8 cellular contexts compared by ENCODE assay signal in the genomic region with DNA sequence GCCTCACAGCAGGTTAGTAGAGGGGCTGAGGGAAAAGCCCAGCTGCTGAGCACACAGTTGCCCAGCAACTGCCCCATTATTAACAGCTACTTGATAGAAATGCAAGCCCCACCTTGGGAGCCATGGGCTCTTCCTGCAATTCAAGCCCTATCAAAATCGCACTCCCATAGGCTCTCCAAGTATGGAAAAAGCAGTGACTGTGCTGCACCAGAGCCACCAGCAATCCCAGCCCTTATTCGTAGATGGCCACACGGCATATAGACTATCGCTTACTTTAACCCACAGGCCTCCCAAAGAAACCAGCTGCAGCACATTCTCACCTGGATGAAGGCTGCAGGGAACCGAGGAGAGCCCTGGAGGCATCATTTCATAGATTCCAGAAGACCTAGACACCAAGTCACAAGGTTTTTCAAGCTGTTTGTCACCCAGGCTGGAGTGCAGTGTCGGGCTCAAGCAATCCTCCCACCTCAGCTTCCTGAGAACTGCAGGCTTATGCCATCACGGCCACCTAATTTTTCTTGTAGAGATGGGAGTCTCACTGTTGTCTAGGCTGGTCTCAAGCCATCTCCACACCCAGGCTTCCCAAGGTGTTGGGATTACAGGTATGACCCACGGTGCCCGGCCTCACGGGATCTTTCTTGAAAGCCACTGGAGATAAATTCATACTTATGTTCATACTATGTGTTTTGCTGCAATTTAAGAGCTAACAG. TPM values are rescaled to one million over a fixed set of nuclear protein-coding genes. Genes with fewer than 3 reads are reported as not detected.
A peak's percentile ranks its signal among the peaks of the same experiment; 100 is the strongest.
DNase-seq lines count a peak whose midpoint lies in the region; ATAC-seq and TF ChIP-seq lines count a peak whose summit lies in the region.

No MANE protein-coding gene starts in this region.

- H3K27ac ChIP-seq in CD4-positive, alpha-beta T cell (ENCODE audit: low read depth, low read length), result no peak overlapping the region
- H3K27ac ChIP-seq in HL-60 (replicated peaks) (peak overlapping the region; percentile 7), tibial nerve (peak overlapping the region in 1 of 4 donors; percentile 40)

- DNase-seq in CD4-positive, alpha-beta T cell, result peak in 1 of 10 experiments; percentile 24
- peak; percentile 22 to 28 for DNase-seq in HL-60 (ENCODE audit: low read depth in 1 of 2, low spot score in 1 of 2)
- no peak for DNase-seq in activated CD8-positive, alpha-beta T cell treated with anti-CD3 and anti-CD28 coated beads, Interleukin-2, amount 10 ng/mL, durations not matched to agents 7 days and 5 days
- peak; percentile 4 for DNase-seq in kidney glomerular epithelial cell (lab: John Stamatoyannopoulos, UW)
- no peak for DNase-seq in tibial nerve (ENCODE audit: low spot score in 2 of 2)
- no peak for DNase-seq in SIG-M5 treated with dmso at 0.1 percent for 504 hours (lab: John Stamatoyannopoulos, UW; ENCODE audit: unreplicated experiment)
- no peak for DNase-seq in hypothalamus (lab: John Stamatoyannopoulos, UW)

- CTCF ChIA-PET in CD4-positive, alpha-beta T cell (lab: Charles Lee), result interaction anchor here (0.7 to 1.5 kb wide), 4 partner anchors 13 to 349 kb away, joined by 3 to 16 read pairs (median 4); no protein-coding TSS in a partner anchor
- CTCF ChIA-PET in activated CD8-positive, alpha-beta T cell treated with anti-CD3 and anti-CD28 coated beads, Interleukin-2, amount 10 ng/mL, durations not matched to agents 7 days and 5 days (lab: Charles Lee), result interaction anchor here (0.9 to 4.3 kb wide), 10 partner anchors 11 to 605 kb away, joined by 3 to 48 read pairs (median 14); partner anchors contain the start of gene NCL

- intact Hi-C loops in CD4-positive, alpha-beta T cell (cut with DNase I, micrococcal nuclease), result loop anchor here (1.0 to 5.0 kb wide), 4 partner anchors 156 to 626 kb away; no protein-coding TSS in a partner anchor

- 69 to 78% methylated on average over 9 to 10 of the region's 10 CpGs for whole genome bisulfite sequencing in tibial nerve, 2 donors

- no peaks in the 10 kb centered on the region for H3K27me3 ChIP-seq in CD4-positive, alpha-beta T cell (ENCODE audit: control insufficient read depth, insufficient read depth, low read length)
- no peaks in the 10 kb centered on the region for H3K27me3 ChIP-seq in HL-60 (ENCODE audit: insufficient read depth, poor library complexity, severe bottlenecking)
- no peaks in the 10 kb centered on the region for H3K27me3 ChIP-seq in tibial nerve

- POLR2A ChIA-PET in CD4-positive, alpha-beta T cell (lab: Charles Lee), result interaction anchor here (0.6 to 5.9 kb wide), 3 partner anchors 10 to 41 kb away, joined by 3 to 117 read pairs (median 4); partner anchors contain the start of gene NCL
- POLR2A ChIA-PET in activated CD8-positive, alpha-beta T cell treated with anti-CD3 and anti-CD28 coated beads, Interleukin-2, amount 10 ng/mL, durations not matched to agents 7 days and 5 days (lab: Charles Lee), result interaction anchor here (0.6 to 5.3 kb wide), 7 partner anchors 10 to 330 kb away, joined by 3 to 62 read pairs (median 3); partner anchors contain the start of gene NCL

- TF ChIP-seq CTCF in CD4-positive, alpha-beta T cell (IDR thresholded peaks at IDR 0.05), result no peak
- TF ChIP-seq CTCF in HL-60 (IDR thresholded peaks at IDR 0.05; ENCODE audit: insufficient read depth, low read length), result no peak
- TF ChIP-seq CTCF in tibial nerve (IDR thresholded peaks at IDR 0.05), result no peak

- no peak for ATAC-seq in CD4-positive, alpha-beta T cell (ENCODE audit: poor library complexity)
- ATAC-seq in activated CD8-positive, alpha-beta T cell treated with anti-CD3 and anti-CD28 coated beads, Interleukin-2, amount 10 ng/mL, durations not matched to agents 7 days and 5 days, result no peak
- no peak for ATAC-seq in GM18519 (IDR thresholded peaks at IDR 0.05; ENCODE audit: low FRiP score, unreplicated experiment)

- no peak for TF ChIP-seq POLR2A in tibial nerve (IDR thresholded peaks at IDR 0.05)

- H3K27ac Mint-ChIP-seq in CD4-positive, alpha-beta T cell, result peak overlapping the region; percentile 82
- H3K27ac Mint-ChIP-seq in activated CD8-positive, alpha-beta T cell treated with anti-CD3 and anti-CD28 coated beads, Interleukin-2, amount 10 ng/mL, durations not matched to agents 7 days and 5 days, result peak overlapping the region; percentile 39

- TF ChIP-seq EP300 in tibial nerve (IDR thresholded peaks at IDR 0.05), result no peak

- H3K9me3 ChIP-seq in CD4-positive, alpha-beta T cell (ENCODE audit: control insufficient read depth, low read length), result no peaks in the 10 kb centered on the region
- no peaks in the 10 kb centered on the region for H3K9me3 ChIP-seq in tibial nerve

- H3K9me3 Mint-ChIP-seq in CD4-positive, alpha-beta T cell, result no peaks in the 10 kb centered on the region
- H3K9me3 Mint-ChIP-seq in activated CD8-positive, alpha-beta T cell treated with anti-CD3 and anti-CD28 coated beads, Interleukin-2, amount 10 ng/mL, durations not matched to agents 7 days and 5 days (ENCODE audit: insufficient read depth), result no peaks in the 10 kb centered on the region

- peaks cover 64% of the 10 kb centered on the region for H3K36me3 Mint-ChIP-seq in CD4-positive, alpha-beta T cell (ENCODE audit: low read depth)
- peaks cover 59% of the 10 kb centered on the region for H3K36me3 Mint-ChIP-seq in activated CD8-positive, alpha-beta T cell treated with anti-CD3 and anti-CD28 coated beads, Interleukin-2, amount 10 ng/mL, durations not matched to agents 7 days and 5 days (ENCODE audit: low read depth)

- H3K4me3 Mint-ChIP-seq in CD4-positive, alpha-beta T cell, result peak overlapping the region; percentile 20
- H3K4me3 Mint-ChIP-seq in activated CD8-positive, alpha-beta T cell treated with anti-CD3 and anti-CD28 coated beads, Interleukin-2, amount 10 ng/mL, durations not matched to agents 7 days and 5 days, result no peak overlapping the region

- no peak overlapping the region for H3K4me3 ChIP-seq in HL-60 (replicated peaks; ENCODE audit: insufficient read depth, low read length)
- H3K4me3 ChIP-seq in tibial nerve, result no peak overlapping the region

- peaks cover 0 to 54% (median 44%) of the 10 kb centered on the region in 3 donors for H3K36me3 ChIP-seq in tibial nerve

- peaks cover 22% of the 10 kb centered on the region for H3K4me1 Mint-ChIP-seq in CD4-positive, alpha-beta T cell (ENCODE audit: low read depth)
- H3K4me1 Mint-ChIP-seq in activated CD8-positive, alpha-beta T cell treated with anti-CD3 and anti-CD28 coated beads, Interleukin-2, amount 10 ng/mL, durations not matched to agents 7 days and 5 days (ENCODE audit: low read depth), result peaks cover 16% of the 10 kb centered on the region

- H3K4me1 ChIP-seq in tibial nerve, result no peaks in the 10 kb centered on the region

- H3K27me3 Mint-ChIP-seq in CD4-positive, alpha-beta T cell, result no peaks in the 10 kb centered on the region
- no peaks in the 10 kb centered on the region for H3K27me3 Mint-ChIP-seq in activated CD8-positive, alpha-beta T cell treated with anti-CD3 and anti-CD28 coated beads, Interleukin-2, amount 10 ng/mL, durations not matched to agents 7 days and 5 days (ENCODE audit: low read depth)

RNA-seq across cellular contexts. Expression of gene NCL, which starts 11.3 kb away (rescaled TPM):
- 100 to 1,000 TPM; 387 to 395 TPM for total RNA-seq in CD4-positive, alpha-beta T cell
- total RNA-seq in activated CD8-positive, alpha-beta T cell treated with anti-CD3 and anti-CD28 coated beads, Interleukin-2, amount 10 ng/mL, durations not matched to agents 7 days and 5 days, result 100 to 1,000 TPM; 665 to 686 TPM
- total RNA-seq in tibial nerve, result 100 to 1,000 TPM; 119 to 202 (median 143) TPM

RNA-seq across cellular contexts. Expression of gene B3GNT7, which starts 57.4 kb away (rescaled TPM):
- total RNA-seq in CD4-positive, alpha-beta T cell, result under 1 TPM; 0.38 to 0.89 TPM
- under 1 TPM; 0.26 to 0.34 TPM for total RNA-seq in activated CD8-positive, alpha-beta T cell treated with anti-CD3 and anti-CD28 coated beads, Interleukin-2, amount 10 ng/mL, durations not matched to agents 7 days and 5 days
- total RNA-seq in tibial nerve, result 1 to 10 TPM; 2.6 to 3.3 (median 3.0) TPM

Comparison
In these comparisons a context has a peak if more than half of its experiments do, and no peak if none do; other contexts are left out.
1. DNase-seq: peak in HL-60 (2 of 2) and kidney glomerular epithelial cell (single experiment); none in activated CD8-positive, alpha-beta T cell treated with anti-CD3 and anti-CD28 coated beads, Interleukin-2, amount 10 ng/mL, durations not matched to agents 7 days and 5 days (single experiment), tibial nerve (0 of 2), SIG-M5 treated with dmso at 0.1 percent for 504 hours (single experiment) and hypothalamus (0 of 51).